ENCODE assay signal across 1 cellular context in the genomic region with DNA sequence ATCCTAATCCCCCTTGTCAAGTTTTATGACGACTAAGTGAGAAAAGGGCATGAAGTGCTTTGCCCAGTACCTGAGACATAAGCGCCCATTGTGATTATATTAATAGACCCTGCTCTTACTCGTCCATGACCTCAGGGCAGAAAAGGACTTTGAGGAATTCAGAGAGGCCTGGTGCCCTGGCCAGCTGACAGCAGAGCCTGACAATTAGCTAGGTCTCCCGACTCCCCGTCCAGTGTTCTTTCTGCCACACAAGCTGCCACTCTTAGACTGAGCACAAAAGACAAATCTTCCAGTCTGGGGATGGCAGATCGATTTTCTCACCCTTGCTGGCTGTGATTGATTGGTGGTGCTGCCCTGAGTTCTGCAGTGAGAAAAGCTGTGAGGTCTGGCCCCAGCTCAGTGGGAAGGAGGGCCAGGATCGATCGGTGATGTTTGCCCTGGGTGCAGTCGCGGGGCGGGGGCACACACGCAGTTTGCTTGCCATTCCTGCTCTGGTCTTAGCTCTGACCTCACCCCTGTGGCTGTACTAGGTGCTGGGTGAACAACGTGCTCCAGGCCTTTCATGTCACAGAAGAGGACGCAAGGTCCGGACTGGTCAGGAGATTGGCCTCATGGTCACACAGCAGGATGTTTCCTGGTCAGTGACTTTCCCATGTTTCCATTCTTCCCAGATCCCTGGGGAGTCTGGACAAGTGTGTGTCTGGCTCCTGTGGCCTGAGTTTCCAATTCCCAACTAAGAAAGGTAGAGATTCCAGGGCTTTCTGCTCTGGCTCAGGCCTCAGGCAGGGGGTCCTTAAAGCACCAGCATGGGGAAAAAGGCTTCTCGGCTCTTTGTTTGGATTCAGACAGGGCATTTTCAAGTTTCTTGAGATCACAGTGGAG.
TF ChIP-seq lines count a peak whose summit lies in the region.

No MANE protein-coding gene starts in this region.

TF ChIP-seq in WTC11, 78 proteins besides CTCF, POLR2A, EP300 and RAD21 (continued from another document):
- TF ChIP-seq, protein P1, sequence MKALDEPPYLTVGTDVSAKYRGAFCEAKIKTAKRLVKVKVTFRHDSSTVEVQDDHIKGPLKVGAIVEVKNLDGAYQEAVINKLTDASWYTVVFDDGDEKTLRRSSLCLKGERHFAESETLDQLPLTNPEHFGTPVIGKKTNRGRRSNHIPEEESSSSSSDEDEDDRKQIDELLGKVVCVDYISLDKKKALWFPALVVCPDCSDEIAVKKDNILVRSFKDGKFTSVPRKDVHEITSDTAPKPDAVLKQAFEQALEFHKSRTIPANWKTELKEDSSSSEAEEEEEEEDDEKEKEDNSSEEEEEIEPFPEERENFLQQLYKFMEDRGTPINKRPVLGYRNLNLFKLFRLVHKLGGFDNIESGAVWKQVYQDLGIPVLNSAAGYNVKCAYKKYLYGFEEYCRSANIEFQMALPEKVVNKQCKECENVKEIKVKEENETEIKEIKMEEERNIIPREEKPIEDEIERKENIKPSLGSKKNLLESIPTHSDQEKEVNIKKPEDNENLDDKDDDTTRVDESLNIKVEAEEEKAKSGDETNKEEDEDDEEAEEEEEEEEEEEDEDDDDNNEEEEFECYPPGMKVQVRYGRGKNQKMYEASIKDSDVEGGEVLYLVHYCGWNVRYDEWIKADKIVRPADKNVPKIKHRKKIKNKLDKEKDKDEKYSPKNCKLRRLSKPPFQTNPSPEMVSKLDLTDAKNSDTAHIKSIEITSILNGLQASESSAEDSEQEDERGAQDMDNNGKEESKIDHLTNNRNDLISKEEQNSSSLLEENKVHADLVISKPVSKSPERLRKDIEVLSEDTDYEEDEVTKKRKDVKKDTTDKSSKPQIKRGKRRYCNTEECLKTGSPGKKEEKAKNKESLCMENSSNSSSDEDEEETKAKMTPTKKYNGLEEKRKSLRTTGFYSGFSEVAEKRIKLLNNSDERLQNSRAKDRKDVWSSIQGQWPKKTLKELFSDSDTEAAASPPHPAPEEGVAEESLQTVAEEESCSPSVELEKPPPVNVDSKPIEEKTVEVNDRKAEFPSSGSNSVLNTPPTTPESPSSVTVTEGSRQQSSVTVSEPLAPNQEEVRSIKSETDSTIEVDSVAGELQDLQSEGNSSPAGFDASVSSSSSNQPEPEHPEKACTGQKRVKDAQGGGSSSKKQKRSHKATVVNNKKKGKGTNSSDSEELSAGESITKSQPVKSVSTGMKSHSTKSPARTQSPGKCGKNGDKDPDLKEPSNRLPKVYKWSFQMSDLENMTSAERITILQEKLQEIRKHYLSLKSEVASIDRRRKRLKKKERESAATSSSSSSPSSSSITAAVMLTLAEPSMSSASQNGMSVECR (CRISPR knock-in tag; IDR thresholded peaks at IDR 0.05; ENCODE audit: borderline replicate concordance): no peak
- no peak for TF ChIP-seq KAT7 (CRISPR knock-in tag; IDR thresholded peaks at IDR 0.05; ENCODE audit: borderline replicate concordance)
- TF ChIP-seq SMAD4 (CRISPR knock-in tag; IDR thresholded peaks at IDR 0.05): no peak
- TF ChIP-seq ETV6 (CRISPR knock-in tag; IDR thresholded peaks at IDR 0.05): no peak
- TF ChIP-seq IRF2 (CRISPR knock-in tag; IDR thresholded peaks at IDR 0.05; ENCODE audit: borderline replicate concordance, low read depth): no peak
- no peak for TF ChIP-seq ATF3 (CRISPR knock-in tag; conservative IDR thresholded peaks at IDR 0.05)
- no peak for TF ChIP-seq IRF1 (CRISPR knock-in tag; IDR thresholded peaks at IDR 0.05)
- TF ChIP-seq, protein P2, sequence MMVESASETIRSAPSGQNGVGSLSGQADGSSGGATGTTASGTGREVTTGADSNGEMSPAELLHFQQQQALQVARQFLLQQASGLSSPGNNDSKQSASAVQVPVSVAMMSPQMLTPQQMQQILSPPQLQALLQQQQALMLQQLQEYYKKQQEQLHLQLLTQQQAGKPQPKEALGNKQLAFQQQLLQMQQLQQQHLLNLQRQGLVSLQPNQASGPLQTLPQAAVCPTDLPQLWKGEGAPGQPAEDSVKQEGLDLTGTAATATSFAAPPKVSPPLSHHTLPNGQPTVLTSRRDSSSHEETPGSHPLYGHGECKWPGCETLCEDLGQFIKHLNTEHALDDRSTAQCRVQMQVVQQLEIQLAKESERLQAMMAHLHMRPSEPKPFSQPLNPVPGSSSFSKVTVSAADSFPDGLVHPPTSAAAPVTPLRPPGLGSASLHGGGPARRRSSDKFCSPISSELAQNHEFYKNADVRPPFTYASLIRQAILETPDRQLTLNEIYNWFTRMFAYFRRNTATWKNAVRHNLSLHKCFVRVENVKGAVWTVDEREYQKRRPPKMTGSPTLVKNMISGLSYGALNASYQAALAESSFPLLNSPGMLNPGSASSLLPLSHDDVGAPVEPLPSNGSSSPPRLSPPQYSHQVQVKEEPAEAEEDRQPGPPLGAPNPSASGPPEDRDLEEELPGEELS (CRISPR knock-in tag; IDR thresholded peaks at IDR 0.05): no peak
- TF ChIP-seq NFYB (CRISPR knock-in tag; conservative IDR thresholded peaks at IDR 0.05; ENCODE audit: low read depth): no peak
